In genomic region chr21:35428927-35429326, GRCh38 we compare ENCODE assay signal across 17 cellular contexts.
DNase-seq lines count a peak whose midpoint lies in the region; ATAC-seq and TF ChIP-seq lines count a peak whose summit lies in the region.
"Had no signal": no experiment of that assay in that cellular context is flagged by ENCODE, and none has a peak within 500 bp of the region (broad histone marks: within the 10 kb centered on the region; RNA-seq: fewer than 3 reads in every experiment).

No MANE protein-coding gene starts in this region.

- H3K9me2 ChIP-seq in GM23338 (ENCODE audit: insufficient read depth) = no peaks in the 10 kb centered on the region

- no peak overlapping the region for H2BK12ac ChIP-seq in mesenchymal stem cell (ENCODE audit: low read length in 2 of 2)

- peaks cover 24% of the 10 kb centered on the region for H3K36me3 Mint-ChIP-seq in GM23338 (ENCODE audit: low read depth)
- peaks cover 0 to 6% (median 3%) of the 10 kb centered on the region in 3 donors for H3K36me3 Mint-ChIP-seq in immature natural killer cell
- H3K36me3 Mint-ChIP-seq: brain, neural progenitor cell had no signal

- intact Hi-C loops in stomach (cut with DNase I; ENCODE audit: low total_unique reads) = no loop called here

- H3K18ac ChIP-seq in mesenchymal stem cell (ENCODE audit: low read depth in 1 of 2, low read length in 2 of 2) = no peak overlapping the region

- peak overlapping the region; percentile 66 for H3K9ac ChIP-seq in mesenchymal stem cell (ENCODE audit: low read length)
- H3K9ac ChIP-seq: neural progenitor cell had no signal

- no peak for TF ChIP-seq EP300 in stomach (IDR thresholded peaks at IDR 0.05)

- WGBS in mesenchymal stem cell = 89% methylated on average over 1 of the region's 1 CpG
- WGBS in stomach, 5 donors = 52 to 72% (median 67%) methylated on average over 1 of the region's 1 CpG

- H3K4me3 Mint-ChIP-seq in GM23338 = no peak overlapping the region
- no peak overlapping the region for H3K4me3 Mint-ChIP-seq in immature natural killer cell
- H3K4me3 Mint-ChIP-seq: neural progenitor cell had no signal

- no peak overlapping the region for H3K27ac ChIP-seq in GM23338 (ENCODE audit: low read depth)
- no peak overlapping the region for H3K27ac ChIP-seq in mesenchymal stem cell (ENCODE audit: low read length, poor library complexity, severe bottlenecking)
- peak overlapping the region in 3 of 5 donors; percentile 38 to 66 (median 56) for H3K27ac ChIP-seq in stomach
- H3K27ac ChIP-seq: C4-2B, neural progenitor cell had no signal

- DNase-seq in GM23338 (ENCODE audit: low spot score) (no peak), fibroblast of gingiva (ENCODE audit: low read depth) (peak; percentile 52), mesenchymal stem cell (no peak), stomach (no peak), immature natural killer cell (no peak)
- DNase-seq: activated CD4-positive, CD25-positive, alpha-beta regulatory T cell treated with anti-CD3 and anti-CD28 coated beads, Interleukin-2, amount 50 U/mL, for 72 hours; DMS153; esophagus squamous epithelium; NCI-H1694 treated with DMSO at 0.1 percent for 48 hours; SIG-M5; thyroid gland had no signal

- H2BK5ac ChIP-seq in mesenchymal stem cell (ENCODE audit: low read depth, low read length, poor library complexity, severe bottlenecking) = no peak overlapping the region

- H3K27me3 Mint-ChIP-seq in GM23338 (ENCODE audit: insufficient read depth, low read depth, poor library complexity) = peaks cover 3% of the 10 kb centered on the region
- H3K27me3 Mint-ChIP-seq in immature natural killer cell (ENCODE audit: low read depth in 3 of 3) = peaks cover 6 to 19% (median 8%) of the 10 kb centered on the region in 3 donors

- no peaks in the 10 kb centered on the region for H3K36me3 ChIP-seq in GM23338 (ENCODE audit: insufficient read depth)
- no peaks in the 10 kb centered on the region for H3K36me3 ChIP-seq in mesenchymal stem cell (ENCODE audit: control insufficient read depth in 1 of 2, insufficient read depth in 2 of 2, low read depth in 1 of 2, low read length in 2 of 2)
- H3K36me3 ChIP-seq in stomach = no peaks in the 10 kb centered on the region
- H3K36me3 ChIP-seq: esophagus squamous epithelium, neural progenitor cell, thyroid gland had no signal

- TF ChIP-seq CTCF in GM23338 (conservative IDR thresholded peaks at IDR 0.05; ENCODE audit: low read depth in 2 of 2) (no peak), stomach (IDR thresholded peaks at IDR 0.05) (no peak)

- H4K8ac ChIP-seq in mesenchymal stem cell (ENCODE audit: low read length) = no peak overlapping the region

- no peak overlapping the region for H3K14ac ChIP-seq in mesenchymal stem cell (ENCODE audit: low read length in 2 of 2)

- no peaks in the 10 kb centered on the region for H3K79me2 ChIP-seq in GM23338 (replicated peaks; ENCODE audit: insufficient read depth)

- H2AFZ ChIP-seq in GM23338 (peak overlapping the region; percentile 88), mesenchymal stem cell (ENCODE audit: low read depth, low read length) (no peak overlapping the region)
- H2AFZ ChIP-seq: neural progenitor cell had no signal

- no peaks in the 10 kb centered on the region for H3F3A ChIP-seq in GM23338 (replicated peaks; ENCODE audit: low read depth)

- H3K4me2 ChIP-seq in GM23338 (no peak overlapping the region), mesenchymal stem cell (ENCODE audit: low read length, poor library complexity, severe bottlenecking) (no peak overlapping the region)
- H3K4me2 ChIP-seq: neural progenitor cell had no signal

- H3K27me3 ChIP-seq in GM23338 (ENCODE audit: insufficient read depth) (no peaks in the 10 kb centered on the region), mesenchymal stem cell (ENCODE audit: control insufficient read depth in 1 of 2, insufficient read depth in 1 of 2, low read length in 2 of 2) (no peaks in the 10 kb centered on the region), stomach (peaks cover 0 to 17% (median 0%) of the 10 kb centered on the region in 3 donors)
- H3K27me3 ChIP-seq: neural progenitor cell, thyroid gland had no signal

- no peaks in the 10 kb centered on the region for H4K20me1 ChIP-seq in GM23338 (replicated peaks; ENCODE audit: insufficient read depth)

- H3K4ac ChIP-seq in mesenchymal stem cell (ENCODE audit: low read depth in 1 of 2, low read length in 2 of 2) = no peak overlapping the region

- H3K27ac Mint-ChIP-seq in GM23338 = no peak overlapping the region
- H3K27ac Mint-ChIP-seq in immature natural killer cell = no peak overlapping the region
- H3K27ac Mint-ChIP-seq: neural progenitor cell had no signal

- H4K91ac ChIP-seq in mesenchymal stem cell (ENCODE audit: low read length) = no peak overlapping the region

- no peak overlapping the region for H2AK5ac ChIP-seq in mesenchymal stem cell (ENCODE audit: low read length, severe bottlenecking)

- H3K4me1 ChIP-seq in GM23338 (ENCODE audit: insufficient read depth) = peaks cover 24% of the 10 kb centered on the region
- H3K4me1 ChIP-seq in mesenchymal stem cell (ENCODE audit: control insufficient read depth, insufficient read depth, low read depth, low read length) = peaks cover 3% of the 10 kb centered on the region
- H3K4me1 ChIP-seq in stomach = no peaks in the 10 kb centered on the region
- H3K4me1 ChIP-seq: thyroid gland had no signal

- H3K23ac ChIP-seq in mesenchymal stem cell (ENCODE audit: low read length in 2 of 2) = no peak overlapping the region

- H3K4me3 ChIP-seq in GM23338 (0 out of 2 replicates have a peak overlapping the region, but pooled peaks have one; percentile 23), mesenchymal stem cell (ENCODE audit: insufficient read depth in 1 of 2, low read depth in 1 of 2, low read length in 2 of 2) (peak overlapping the region in 1 of 2 experiments; percentile 10), stomach (no peak overlapping the region)
- H3K4me3 ChIP-seq: esophagus squamous epithelium, lung, neural progenitor cell, thyroid gland had no signal

- H3K9me3 Mint-ChIP-seq in GM23338 = peaks cover 28% of the 10 kb centered on the region
- H3K9me3 Mint-ChIP-seq in immature natural killer cell = peaks cover 5 to 16% (median 14%) of the 10 kb centered on the region in 6 donors

- no peak overlapping the region for H2BK120ac ChIP-seq in mesenchymal stem cell (ENCODE audit: low read depth, low read length)

- H2BK15ac ChIP-seq in mesenchymal stem cell (ENCODE audit: low read depth, poor library complexity, severe bottlenecking) = no peak overlapping the region

- no peak for TF ChIP-seq POLR2A in stomach (IDR thresholded peaks at IDR 0.05)

- H3K4me1 Mint-ChIP-seq in GM23338 = peaks cover 9% of the 10 kb centered on the region
- no peaks in the 10 kb centered on the region for H3K4me1 Mint-ChIP-seq in immature natural killer cell

- H3K79me1 ChIP-seq in mesenchymal stem cell (replicated peaks; ENCODE audit: low read length, poor library complexity, severe bottlenecking) = no peaks in the 10 kb centered on the region

- no peak for ATAC-seq in GM23338
- no peak for ATAC-seq in GM21528 (IDR thresholded peaks at IDR 0.05; ENCODE audit: low FRiP score, unreplicated experiment)
- ATAC-seq in HG02610 (IDR thresholded peaks at IDR 0.05; ENCODE audit: unreplicated experiment) = no peak

- peaks cover 26% of the 10 kb centered on the region for H3K9me3 ChIP-seq in mesenchymal stem cell (ENCODE audit: control insufficient read depth, low read length)
- H3K9me3 ChIP-seq in stomach = peaks cover 0 to 28% (median 23%) of the 10 kb centered on the region in 4 donors
- H3K9me3 ChIP-seq: thyroid gland had no signal

TF ChIP-seq in GM23338, 12 proteins besides CTCF, POLR2A, EP300 and RAD21 (continues in another document):
- TF ChIP-seq POLR2AphosphoS5 (IDR thresholded peaks at IDR 0.05; ENCODE audit: low read depth) (no peak), CREB1 (CRISPR knock-in tag; IDR thresholded peaks at IDR 0.05; ENCODE audit: low read depth) (no peak), EZH2phosphoT487 (IDR thresholded peaks at IDR 0.05; ENCODE audit: unreplicated experiment) (no peak)

Comparison
In these comparisons a context has a peak if more than half of its experiments do, and no peak if none do; other contexts are left out.
1. H3K27ac ChIP-seq: peak in stomach (3 of 5); none in GM23338 (single experiment) and mesenchymal stem cell (single experiment).